20 cellular contexts compared by ENCODE assay signal in genomic region chr1:223056802-223057201, GRCh38.
"Had no signal": no experiment of that assay in that cellular context is flagged by ENCODE, and none has a peak within 500 bp of the region (broad histone marks: within the 10 kb centered on the region; RNA-seq: fewer than 3 reads in every experiment).

No MANE protein-coding gene starts in this region.

- H3K4me2 ChIP-seq: smooth muscle cell had no signal

- H3K4me3 Mint-ChIP-seq: endodermal cell; naive thymus-derived CD8-positive, alpha-beta T cell; neural crest cell had no signal

- H3K27me3 ChIP-seq: gastrocnemius medialis, heart right ventricle, suprapubic skin, thyroid gland, upper lobe of right lung, vagina had no signal

- DNase-seq: effector CD4-positive, alpha-beta T cell; endodermal cell; gastrocnemius medialis; heart right ventricle; hypothalamus; kidney glomerular epithelial cell; naive thymus-derived CD8-positive, alpha-beta T cell; posterior cingulate gyrus; right cardiac atrium; stimulated activated CD4-positive, alpha-beta T cell treated with anti-CD3 and anti-CD28 coated beads, Interleukin-2, amount 100 ng/mL, for 48 hours; stimulated activated naive CD8-positive, alpha-beta T cell treated with anti-CD3 and anti-CD28 coated beads, Interleukin-15, Interleukin-2, amounts not matched to agents 100 U/mL and 50 U/mL, for 24 hours; thyroid gland; upper lobe of right lung had no signal

- H3K27ac ChIP-seq: coronary artery, gastrocnemius medialis, heart right ventricle, suprapubic skin, thyroid gland, upper lobe of right lung, vagina had no signal

- ATAC-seq: gastrocnemius medialis; heart right ventricle; naive thymus-derived CD8-positive, alpha-beta T cell; right cardiac atrium; stimulated activated naive CD8-positive, alpha-beta T cell treated with anti-CD3 and anti-CD28 coated beads, Interleukin-15, Interleukin-2, amounts not matched to agents 100 U/mL and 50 U/mL, for 24 hours; upper lobe of right lung had no signal

- H3K36me3 ChIP-seq: gastrocnemius medialis, heart right ventricle, suprapubic skin, thyroid gland, upper lobe of right lung, vagina had no signal

- H3K4me1 Mint-ChIP-seq: neural crest cell had no signal

- H3K36me3 Mint-ChIP-seq: naive thymus-derived CD8-positive, alpha-beta T cell had no signal

- H3K4me1 ChIP-seq: gastrocnemius medialis, suprapubic skin, thyroid gland, upper lobe of right lung, vagina had no signal

- H3K9me3 ChIP-seq: gastrocnemius medialis, heart right ventricle, suprapubic skin, thyroid gland, upper lobe of right lung, vagina had no signal

- H3K27ac Mint-ChIP-seq: endodermal cell; naive thymus-derived CD8-positive, alpha-beta T cell had no signal

- H3K4me3 ChIP-seq: coronary artery, gastrocnemius medialis, heart right ventricle, smooth muscle cell, suprapubic skin, thyroid gland, upper lobe of right lung, vagina had no signal

- FAIRE-seq: endothelial cell of umbilical vein, islet of Langerhans had no signal

- H3K9me3 Mint-ChIP-seq: endodermal cell; naive thymus-derived CD8-positive, alpha-beta T cell; neural crest cell had no signal
